ENCODE assay signal across 1 cellular context in genomic region chr10:68121862-68122261, GRCh38.
TF ChIP-seq lines count a peak whose summit lies in the region.

No MANE protein-coding gene starts in this region.

TF ChIP-seq in WTC11, 78 proteins besides CTCF, POLR2A, EP300 and RAD21:
- TF ChIP-seq AR (CRISPR knock-in tag; IDR thresholded peaks at IDR 0.05): no peak
- no peak for TF ChIP-seq GABPB1 (CRISPR knock-in tag; IDR thresholded peaks at IDR 0.05)
- TF ChIP-seq, protein P1, sequence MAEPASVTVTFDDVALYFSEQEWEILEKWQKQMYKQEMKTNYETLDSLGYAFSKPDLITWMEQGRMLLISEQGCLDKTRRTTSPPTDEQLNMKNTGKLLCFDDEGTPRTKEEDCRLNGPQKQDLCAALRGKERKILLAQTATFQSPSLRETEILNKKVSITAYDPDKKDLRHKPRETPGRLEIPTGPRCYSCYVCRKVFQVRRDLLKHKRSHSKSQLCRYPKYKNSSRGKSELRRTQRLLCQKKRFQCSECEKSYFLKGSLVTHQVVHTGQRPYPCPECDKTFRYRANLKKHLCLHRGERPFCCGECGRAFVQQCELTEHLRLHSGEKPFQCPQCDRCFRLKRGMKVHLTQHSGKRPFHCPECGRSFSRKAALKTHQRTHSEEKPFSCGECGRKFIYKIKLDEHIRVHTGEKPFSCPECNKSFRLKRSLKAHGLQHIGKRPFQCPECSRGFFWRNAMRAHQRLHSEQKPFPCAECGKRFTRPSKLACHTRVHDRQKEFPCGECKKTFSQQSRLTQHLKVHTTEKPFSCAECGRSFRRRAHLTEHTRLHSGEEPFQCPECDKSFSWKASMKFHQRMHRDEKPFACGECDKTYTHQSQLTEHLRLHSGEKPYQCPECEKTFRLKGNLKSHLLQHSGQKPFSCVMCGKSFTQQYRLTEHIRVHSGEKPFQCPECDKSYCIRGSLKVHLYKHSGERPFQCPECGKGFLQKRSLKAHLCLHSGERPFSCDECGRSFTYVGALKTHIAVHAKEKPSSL (CRISPR knock-in tag; conservative IDR thresholded peaks at IDR 0.05): no peak
- TF ChIP-seq, protein P2, sequence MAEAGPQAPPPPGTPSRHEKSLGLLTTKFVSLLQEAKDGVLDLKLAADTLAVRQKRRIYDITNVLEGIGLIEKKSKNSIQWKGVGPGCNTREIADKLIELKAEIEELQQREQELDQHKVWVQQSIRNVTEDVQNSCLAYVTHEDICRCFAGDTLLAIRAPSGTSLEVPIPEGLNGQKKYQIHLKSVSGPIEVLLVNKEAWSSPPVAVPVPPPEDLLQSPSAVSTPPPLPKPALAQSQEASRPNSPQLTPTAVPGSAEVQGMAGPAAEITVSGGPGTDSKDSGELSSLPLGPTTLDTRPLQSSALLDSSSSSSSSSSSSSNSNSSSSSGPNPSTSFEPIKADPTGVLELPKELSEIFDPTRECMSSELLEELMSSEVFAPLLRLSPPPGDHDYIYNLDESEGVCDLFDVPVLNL (CRISPR knock-in tag; IDR thresholded peaks at IDR 0.05; ENCODE audit: borderline replicate concordance, low read depth): no peak
- no peak for TF ChIP-seq OVOL2 (CRISPR knock-in tag; IDR thresholded peaks at IDR 0.05; ENCODE audit: borderline replicate concordance)
- TF ChIP-seq NR3C1 (CRISPR knock-in tag; conservative IDR thresholded peaks at IDR 0.05; ENCODE audit: low read depth): no peak
- TF ChIP-seq, protein P3, sequence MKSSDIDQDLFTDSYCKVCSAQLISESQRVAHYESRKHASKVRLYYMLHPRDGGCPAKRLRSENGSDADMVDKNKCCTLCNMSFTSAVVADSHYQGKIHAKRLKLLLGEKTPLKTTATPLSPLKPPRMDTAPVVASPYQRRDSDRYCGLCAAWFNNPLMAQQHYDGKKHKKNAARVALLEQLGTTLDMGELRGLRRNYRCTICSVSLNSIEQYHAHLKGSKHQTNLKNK (CRISPR knock-in tag; IDR thresholded peaks at IDR 0.05): no peak
- no peak for TF ChIP-seq IRF1 (CRISPR knock-in tag; IDR thresholded peaks at IDR 0.05)
- TF ChIP-seq SOX15 (CRISPR knock-in tag; IDR thresholded peaks at IDR 0.05): no peak
- no peak for TF ChIP-seq CBFB (CRISPR knock-in tag; IDR thresholded peaks at IDR 0.05; ENCODE audit: low read depth)
- no peak for TF ChIP-seq TEAD4 (CRISPR knock-in tag; IDR thresholded peaks at IDR 0.05)
- no peak for TF ChIP-seq ESRRA (CRISPR knock-in tag; IDR thresholded peaks at IDR 0.05; ENCODE audit: borderline replicate concordance)
- TF ChIP-seq ETV6 (CRISPR knock-in tag; IDR thresholded peaks at IDR 0.05): no peak
- TF ChIP-seq RORB (CRISPR knock-in tag; IDR thresholded peaks at IDR 0.05): no peak
- TF ChIP-seq TP53 (CRISPR knock-in tag; IDR thresholded peaks at IDR 0.05): no peak
- TF ChIP-seq, protein P4, sequence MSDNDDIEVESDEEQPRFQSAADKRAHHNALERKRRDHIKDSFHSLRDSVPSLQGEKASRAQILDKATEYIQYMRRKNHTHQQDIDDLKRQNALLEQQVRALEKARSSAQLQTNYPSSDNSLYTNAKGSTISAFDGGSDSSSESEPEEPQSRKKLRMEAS (CRISPR knock-in tag; IDR thresholded peaks at IDR 0.05): no peak
- TF ChIP-seq, protein P5, sequence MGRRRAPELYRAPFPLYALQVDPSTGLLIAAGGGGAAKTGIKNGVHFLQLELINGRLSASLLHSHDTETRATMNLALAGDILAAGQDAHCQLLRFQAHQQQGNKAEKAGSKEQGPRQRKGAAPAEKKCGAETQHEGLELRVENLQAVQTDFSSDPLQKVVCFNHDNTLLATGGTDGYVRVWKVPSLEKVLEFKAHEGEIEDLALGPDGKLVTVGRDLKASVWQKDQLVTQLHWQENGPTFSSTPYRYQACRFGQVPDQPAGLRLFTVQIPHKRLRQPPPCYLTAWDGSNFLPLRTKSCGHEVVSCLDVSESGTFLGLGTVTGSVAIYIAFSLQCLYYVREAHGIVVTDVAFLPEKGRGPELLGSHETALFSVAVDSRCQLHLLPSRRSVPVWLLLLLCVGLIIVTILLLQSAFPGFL (CRISPR knock-in tag; IDR thresholded peaks at IDR 0.05; ENCODE audit: borderline replicate concordance): no peak
- TF ChIP-seq ZNF423 (CRISPR knock-in tag; IDR thresholded peaks at IDR 0.05): no peak
- TF ChIP-seq EMX1 (CRISPR knock-in tag; IDR thresholded peaks at IDR 0.05): no peak
- no peak for TF ChIP-seq ZNF232 (CRISPR knock-in tag; IDR thresholded peaks at IDR 0.05)
